Comparison of ENCODE assay signal across 14 cellular contexts in the genomic region with DNA sequence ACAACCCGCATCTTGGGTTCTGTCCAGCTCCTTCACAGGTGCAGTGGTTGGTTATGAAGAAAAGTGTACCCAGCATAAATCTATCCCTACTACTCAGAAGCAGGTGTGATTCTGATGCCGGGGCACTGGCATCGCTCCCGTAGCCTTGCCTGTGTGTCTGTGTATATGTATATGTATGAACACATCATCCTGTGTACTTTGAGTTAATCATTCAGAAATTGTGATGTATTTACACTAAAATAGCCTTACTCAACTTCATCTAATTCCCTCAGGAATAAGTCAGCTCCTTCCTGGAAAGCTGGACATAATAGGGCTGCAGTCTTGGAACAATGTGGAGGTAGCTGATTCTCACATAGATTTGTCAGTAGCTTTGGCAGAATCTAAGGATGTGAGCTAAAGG. TPM values are rescaled to one million over a fixed set of nuclear protein-coding genes. Genes with fewer than 3 reads are reported as not detected.
A peak's percentile ranks its signal among the peaks of the same experiment; 100 is the strongest.
DNase-seq lines count a peak whose midpoint lies in the region; ATAC-seq and TF ChIP-seq lines count a peak whose summit lies in the region.
"Had no signal": no experiment of that assay in that cellular context is flagged by ENCODE, and none has a peak within 500 bp of the region (broad histone marks: within the 10 kb centered on the region; RNA-seq: fewer than 3 reads in every experiment).

No MANE protein-coding gene starts in this region.

- DNase-seq in activated CD4-positive, alpha-beta T cell treated with anti-CD3 and anti-CD28 coated beads for 36 hours: no peak
- DNase-seq in activated CD4-positive, alpha-beta T cell treated with anti-CD3 and anti-CD28 coated beads, Interleukin-2, amount 50 U/mL, for 4 hours: no peak
- DNase-seq in stimulated activated naive CD8-positive, alpha-beta T cell treated with anti-CD3 and anti-CD28 coated beads, Interleukin-15, Interleukin-2, amounts not matched to agents 100 U/mL and 50 U/mL, for 24 hours: no peak
- DNase-seq in fibroblast of peridontal ligament (ENCODE audit: extremely low read depth) (peak; percentile 17), germinal center (ENCODE audit: low spot score) (no peak), MCF 10A (ENCODE audit: unreplicated experiment) (no peak)
- no peak for DNase-seq in CD4-positive, alpha-beta memory T cell
- DNase-seq: DND-41, GDM1, NCI-H146, NCI-H345 had no signal

- H3K4me3 Mint-ChIP-seq in activated CD4-positive, alpha-beta T cell treated with anti-CD3 and anti-CD28 coated beads for 36 hours: no peak overlapping the region
- no peak overlapping the region for H3K4me3 Mint-ChIP-seq in stimulated activated naive CD8-positive, alpha-beta T cell treated with anti-CD3 and anti-CD28 coated beads, Interleukin-15, Interleukin-2, amounts not matched to agents 100 ng/mL and 50 ng/mL, for 24 hours
- no peak overlapping the region for H3K4me3 Mint-ChIP-seq in CD4-positive, alpha-beta memory T cell
- H3K4me3 Mint-ChIP-seq in MCF 10A (ENCODE audit: unreplicated experiment): no peak overlapping the region
- H3K4me3 Mint-ChIP-seq: CD14-positive monocyte had no signal

- CTCF ChIA-PET in activated CD4-positive, alpha-beta T cell treated with anti-CD3 and anti-CD28 coated beads for 36 hours (lab: Charles Lee): interaction anchor here (0.6 to 4.6 kb wide), 4 partner anchors 16 to 377 kb away, joined by 3 to 37 read pairs (median 4); a partner anchor contains a TSS
- CTCF ChIA-PET in CD4-positive, alpha-beta memory T cell (lab: Charles Lee; ENCODE audit: partially characterized antibody): interaction anchor here (0.8 to 1.5 kb wide), 4 partner anchors 16 to 90 kb away, joined by 3 to 4 read pairs (median 3); no protein-coding TSS in a partner anchor
- CTCF ChIA-PET in MCF 10A (lab: Yijun Ruan, JAX): interaction anchor here (0.9 to 2.0 kb wide), 4 partner anchors 9 to 90 kb away, joined by 4 to 7 read pairs (median 6); no protein-coding TSS in a partner anchor

- H3K4me3 ChIP-seq in CD4-positive, alpha-beta memory T cell (ENCODE audit: low read length in 2 of 2): no peak overlapping the region
- H3K4me3 ChIP-seq: HAP-1 had no signal

- intact Hi-C loops in activated CD4-positive, alpha-beta T cell treated with anti-CD3 and anti-CD28 coated beads for 36 hours (cut with DNase I, micrococcal nuclease): no loop called here
- intact Hi-C loops in CD4-positive, alpha-beta memory T cell (cut with micrococcal nuclease): no loop called here
- intact Hi-C loops in MCF 10A (cut with micrococcal nuclease): no loop called here

- peak overlapping the region; percentile 60 for H3K27ac Mint-ChIP-seq in activated CD4-positive, alpha-beta T cell treated with anti-CD3 and anti-CD28 coated beads for 36 hours
- peak overlapping the region; percentile 98 for H3K27ac Mint-ChIP-seq in stimulated activated naive CD8-positive, alpha-beta T cell treated with anti-CD3 and anti-CD28 coated beads, Interleukin-15, Interleukin-2, amounts not matched to agents 100 ng/mL and 50 ng/mL, for 24 hours
- H3K27ac Mint-ChIP-seq in CD4-positive, alpha-beta memory T cell: peak overlapping the region in 1 of 7 donors; percentile 32
- no peak overlapping the region for H3K27ac Mint-ChIP-seq in MCF 10A (ENCODE audit: low read depth, unreplicated experiment)
- H3K27ac Mint-ChIP-seq: CD14-positive monocyte had no signal

- no peaks in the 10 kb centered on the region for H3K27me3 Mint-ChIP-seq in activated CD4-positive, alpha-beta T cell treated with anti-CD3 and anti-CD28 coated beads for 36 hours
- H3K27me3 Mint-ChIP-seq in stimulated activated naive CD8-positive, alpha-beta T cell treated with anti-CD3 and anti-CD28 coated beads, Interleukin-15, Interleukin-2, amounts not matched to agents 100 ng/mL and 50 ng/mL, for 24 hours: no peaks in the 10 kb centered on the region
- H3K27me3 Mint-ChIP-seq in CD4-positive, alpha-beta memory T cell: no peaks in the 10 kb centered on the region
- no peaks in the 10 kb centered on the region for H3K27me3 Mint-ChIP-seq in MCF 10A (ENCODE audit: insufficient read depth, unreplicated experiment)

- H3K27me3 ChIP-seq in CD4-positive, alpha-beta memory T cell (ENCODE audit: insufficient read depth, low read length): no peaks in the 10 kb centered on the region

- no peaks in the 10 kb centered on the region for H3K9me3 ChIP-seq in CD4-positive, alpha-beta memory T cell (ENCODE audit: control insufficient read depth in 1 of 2, low read length in 2 of 2)
- H3K9me3 ChIP-seq: HAP-1 had no signal

- H3K9me3 Mint-ChIP-seq in activated CD4-positive, alpha-beta T cell treated with anti-CD3 and anti-CD28 coated beads for 36 hours (ENCODE audit: low read depth): peaks cover 3% of the 10 kb centered on the region
- no peaks in the 10 kb centered on the region for H3K9me3 Mint-ChIP-seq in stimulated activated naive CD8-positive, alpha-beta T cell treated with anti-CD3 and anti-CD28 coated beads, Interleukin-15, Interleukin-2, amounts not matched to agents 100 ng/mL and 50 ng/mL, for 24 hours
- H3K9me3 Mint-ChIP-seq in CD4-positive, alpha-beta memory T cell: peaks cover 0 to 3% (median 0%) of the 10 kb centered on the region in 8 donors
- H3K9me3 Mint-ChIP-seq in MCF 10A (ENCODE audit: unreplicated experiment): no peaks in the 10 kb centered on the region

- peaks cover 20% of the 10 kb centered on the region for H3K4me1 ChIP-seq in CD4-positive, alpha-beta memory T cell (ENCODE audit: insufficient read depth, low read length)
- H3K4me1 ChIP-seq: HAP-1 had no signal

- peaks cover 49% of the 10 kb centered on the region for H3K36me3 Mint-ChIP-seq in activated CD4-positive, alpha-beta T cell treated with anti-CD3 and anti-CD28 coated beads for 36 hours (ENCODE audit: low read depth)
- peaks cover 65% of the 10 kb centered on the region for H3K36me3 Mint-ChIP-seq in stimulated activated naive CD8-positive, alpha-beta T cell treated with anti-CD3 and anti-CD28 coated beads, Interleukin-15, Interleukin-2, amounts not matched to agents 100 ng/mL and 50 ng/mL, for 24 hours (ENCODE audit: low read depth)
- peaks cover 58 to 76% of the 10 kb centered on the region in 2 donors for H3K36me3 Mint-ChIP-seq in CD4-positive, alpha-beta memory T cell
- H3K36me3 Mint-ChIP-seq in MCF 10A (ENCODE audit: insufficient read depth, unreplicated experiment): no peaks in the 10 kb centered on the region
- H3K36me3 Mint-ChIP-seq: CD14-positive monocyte had no signal

- H3K4me1 Mint-ChIP-seq in activated CD4-positive, alpha-beta T cell treated with anti-CD3 and anti-CD28 coated beads for 36 hours: peaks cover 85% of the 10 kb centered on the region
- H3K4me1 Mint-ChIP-seq in stimulated activated naive CD8-positive, alpha-beta T cell treated with anti-CD3 and anti-CD28 coated beads, Interleukin-15, Interleukin-2, amounts not matched to agents 100 ng/mL and 50 ng/mL, for 24 hours (ENCODE audit: low read depth): peaks cover 92% of the 10 kb centered on the region
- peaks cover 25 to 45% (median 37%) of the 10 kb centered on the region in 4 donors for H3K4me1 Mint-ChIP-seq in CD4-positive, alpha-beta memory T cell
- H3K4me1 Mint-ChIP-seq in MCF 10A (ENCODE audit: insufficient read depth, unreplicated experiment): peaks cover 14% of the 10 kb centered on the region
- H3K4me1 Mint-ChIP-seq: CD14-positive monocyte had no signal

- POLR2A ChIA-PET in activated CD4-positive, alpha-beta T cell treated with anti-CD3 and anti-CD28 coated beads for 36 hours (lab: Charles Lee): no interaction called here
- POLR2A ChIA-PET in CD4-positive, alpha-beta memory T cell (lab: Charles Lee; ENCODE audit: partially characterized antibody): interaction anchor here (0.6 to 2.0 kb wide), 2 partner anchors 8 to 16 kb away, joined by 3 to 6 read pairs; no protein-coding TSS in a partner anchor
- POLR2A ChIA-PET in MCF 10A (lab: Yijun Ruan, JAX): interaction anchor here (0.9 to 1.3 kb wide), 2 partner anchors 12 to 17 kb away, joined by 3 to 5 read pairs; no protein-coding TSS in a partner anchor

- no peak for TF ChIP-seq CTCF in MCF 10A (IDR thresholded peaks at IDR 0.05; ENCODE audit: unreplicated experiment)

- ATAC-seq in activated CD4-positive, alpha-beta T cell treated with anti-CD3 and anti-CD28 coated beads for 36 hours: no peak
- ATAC-seq in stimulated activated naive CD8-positive, alpha-beta T cell treated with anti-CD3 and anti-CD28 coated beads, Interleukin-15, Interleukin-2, amounts not matched to agents 100 U/mL and 50 U/mL, for 24 hours: no peak

- no peak overlapping the region for H3K27ac ChIP-seq in CD4-positive, alpha-beta memory T cell (ENCODE audit: low read depth, low read length)

- peaks cover 26% of the 10 kb centered on the region for H3K36me3 ChIP-seq in CD4-positive, alpha-beta memory T cell (ENCODE audit: insufficient read depth, low read length)
- H3K36me3 ChIP-seq: HAP-1 had no signal

- BruUV-seq in MCF 10A (replicated peaks; lab: Mats Ljungman, UMichigan): no TSS peak

RNA-seq across cellular contexts. Expression of a gene that starts 6.7 kb away (rescaled TPM):
- 100 to 1,000 TPM; 313 to 418 TPM for total RNA-seq in activated CD4-positive, alpha-beta T cell treated with anti-CD3 and anti-CD28 coated beads for 36 hours
- under 1 TPM in 1 of 2 experiments, not detected in 1; 0.19 TPM for total RNA-seq in CD4-positive, alpha-beta memory T cell
- 1 to 10 TPM in 1 of 2 donors, not detected in 1; 1.4 TPM for polyA plus RNA-seq in CD4-positive, alpha-beta memory T cell
- total RNA-seq in MCF 10A (2022): 6.5 and 19.0 TPM in 2 replicates
- polyA plus RNA-seq: CD14-positive monocyte had no signal

RNA-seq across cellular contexts. Expression of a gene that starts 59.8 kb away (rescaled TPM):
- 10 to 100 TPM; 38.3 to 40.8 TPM for total RNA-seq in activated CD4-positive, alpha-beta T cell treated with anti-CD3 and anti-CD28 coated beads for 36 hours
- 100 to 1,000 TPM; 215 to 228 TPM for total RNA-seq in CD4-positive, alpha-beta memory T cell
- 100 to 1,000 TPM; 199 to 307 TPM for polyA plus RNA-seq in CD4-positive, alpha-beta memory T cell
- 0.09 TPM in 1 of 2 replicates, not detected in the other for total RNA-seq in MCF 10A (2022)

Comparison
In these comparisons a context has a peak if more than half of its experiments do, and no peak if none do; other contexts are left out.
1. RNA of a gene that starts 59.8 kb away (total RNA-seq): 215 to 228 TPM in CD4-positive, alpha-beta memory T cell and 38.3 to 40.8 TPM in activated CD4-positive, alpha-beta T cell treated with anti-CD3 and anti-CD28 coated beads for 36 hours; 0.09 TPM in MCF 10A; every median in the first group is over 10 times any median in the second.